Comparison of ENCODE assay signal across 8 cellular contexts in genomic region chr12:66279127-66279712, GRCh38. TPM values are rescaled to one million over a fixed set of nuclear protein-coding genes. Genes with fewer than 3 reads are reported as not detected.
DNase-seq lines count a peak whose midpoint lies in the region; ATAC-seq and TF ChIP-seq lines count a peak whose summit lies in the region.

No MANE protein-coding gene starts in this region.

- peaks cover 5% of the 10 kb centered on the region for H3K9me3 Mint-ChIP-seq in neural progenitor cell

- no peaks in the 10 kb centered on the region for H4K20me1 ChIP-seq in neural progenitor cell (ENCODE audit: low read depth)

- H3F3A ChIP-seq in neural progenitor cell (ENCODE audit: low read depth) = no peaks in the 10 kb centered on the region

- no peaks in the 10 kb centered on the region for H3K79me2 ChIP-seq in neural progenitor cell (ENCODE audit: low read depth)

- H3K36me3 ChIP-seq in RWPE2 (ENCODE audit: low read depth) (no peaks in the 10 kb centered on the region), neural progenitor cell (no peaks in the 10 kb centered on the region)

- no peaks in the 10 kb centered on the region for H3K27me3 ChIP-seq in RWPE2 (ENCODE audit: insufficient read depth, poor library complexity, severe bottlenecking)
- H3K27me3 ChIP-seq in neural progenitor cell = no peaks in the 10 kb centered on the region

- H3K4me3 ChIP-seq in RWPE2 (ENCODE audit: severe bottlenecking) = no peak overlapping the region
- H3K4me3 ChIP-seq in neural progenitor cell = no peak overlapping the region

- H3K4me3 Mint-ChIP-seq in neural progenitor cell = no peak overlapping the region

- H3K4me2 ChIP-seq in neural progenitor cell = no peak overlapping the region

- no peak overlapping the region for H3K27ac Mint-ChIP-seq in neural progenitor cell

- H3K36me3 Mint-ChIP-seq in neural progenitor cell = no peaks in the 10 kb centered on the region

- H3K9ac ChIP-seq in neural progenitor cell = no peak overlapping the region

- DNase-seq in AML-193 (lab: John Stamatoyannopoulos, UW) (peak; percentile 36 to 54), GM13976 (ENCODE audit: low spot score) (no peak), RWPE2 (ENCODE audit: low spot score) (no peak), cerebellar cortex (ENCODE audit: low spot score) (peak; percentile 16), neural progenitor cell (ENCODE audit: low spot score) (peak; percentile 16), DMS153 (lab: John Stamatoyannopoulos, UW) (no peak), SKM-1 treated with dmso at 0.1 percent for 144 hours (lab: John Stamatoyannopoulos, UW; ENCODE audit: unreplicated experiment) (no peak)

- ATAC-seq in RWPE2 (ENCODE audit: low read depth) = no peak
- ATAC-seq in HG03521 (IDR thresholded peaks at IDR 0.05; ENCODE audit: unreplicated experiment) = no peak

- H3K4me1 ChIP-seq in RWPE2 (ENCODE audit: insufficient read depth, poor library complexity, severe bottlenecking) (no peaks in the 10 kb centered on the region), neural progenitor cell (no peaks in the 10 kb centered on the region)

- H2AFZ ChIP-seq in neural progenitor cell (replicated peaks) = no peak overlapping the region

- TF ChIP-seq CTCF in GM13976 (IDR thresholded peaks at IDR 0.05; ENCODE audit: borderline replicate concordance, control extremely low read depth, extremely low read depth, insufficient read depth, missing control alignments) (peak; percentile 50), RWPE2 (IDR thresholded peaks at IDR 0.05; ENCODE audit: poor library complexity, severe bottlenecking) (peak; percentile 53), neural progenitor cell (IDR thresholded peaks at IDR 0.05) (peak; percentile 58)

- no peaks in the 10 kb centered on the region for H3K9me3 ChIP-seq in RWPE2 (ENCODE audit: severe bottlenecking)
- H3K9me3 ChIP-seq in neural progenitor cell (ENCODE audit: low read depth) = no peaks in the 10 kb centered on the region

- H3K27me3 Mint-ChIP-seq in neural progenitor cell (ENCODE audit: insufficient read depth, low read depth) = no peaks in the 10 kb centered on the region

- H3K4me1 Mint-ChIP-seq in neural progenitor cell = no peaks in the 10 kb centered on the region

- in situ Hi-C loops in GM13976 (cut with MboI; ENCODE audit: low sequenced_read_pairs, unreplicated experiment) = no loop called here

- no peak overlapping the region for H3K27ac ChIP-seq in RWPE2 (ENCODE audit: poor library complexity, severe bottlenecking)
- no peak overlapping the region for H3K27ac ChIP-seq in neural progenitor cell

RNA-seq across cellular contexts. Expression of gene HELB, which starts 23.1 kb away (rescaled TPM):
- 4.6 and 10.7 TPM in 2 replicates for total RNA-seq in neural progenitor cell (ENCODE audit: low replicate concordance)

Comparison
In these comparisons a context has a peak if more than half of its experiments do, and no peak if none do; other contexts are left out.
1. DNase-seq: peak in AML-193 (2 of 2), cerebellar cortex (single experiment) and neural progenitor cell (single experiment); none in GM13976 (single experiment), RWPE2 (single experiment), DMS153 (single experiment) and SKM-1 treated with dmso at 0.1 percent for 144 hours (single experiment).
2. Peak in every context shown above with its lines, with median percentiles within 50 percentile points of each other: CTCF ChIP-seq.